In the genomic region with DNA sequence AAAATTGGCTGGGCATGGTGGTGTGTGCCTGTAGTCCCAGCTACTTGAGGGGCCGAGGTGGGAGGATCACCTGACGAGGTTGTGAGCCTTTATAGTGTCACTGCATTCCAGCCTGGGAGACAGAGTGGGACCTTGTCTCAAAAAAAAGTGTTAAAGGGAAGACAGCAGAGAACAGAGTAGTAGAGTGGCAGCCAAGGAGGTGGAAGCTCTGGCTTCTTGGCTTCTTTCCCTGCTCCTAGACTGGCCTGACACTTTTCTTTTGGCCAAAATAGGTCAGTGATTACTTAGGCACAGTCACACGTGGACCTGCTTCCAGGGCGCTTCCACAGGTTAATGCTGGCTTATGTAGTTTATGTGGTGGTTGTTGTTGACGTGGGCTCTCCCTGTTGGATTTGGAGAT, we compare ENCODE assay signal across 21 cellular contexts. TPM values are rescaled to one million over a fixed set of nuclear protein-coding genes. Genes with fewer than 3 reads are reported as not detected.
DNase-seq lines count a peak whose midpoint lies in the region; ATAC-seq, FAIRE-seq and TF ChIP-seq lines count a peak whose summit lies in the region.
"Had no signal": no experiment of that assay in that cellular context is flagged by ENCODE, and none has a peak within 500 bp of the region (broad histone marks: within the 10 kb centered on the region; RNA-seq: fewer than 3 reads in every experiment).

No MANE protein-coding gene starts in this region.

- H3K9ac ChIP-seq in trophoblast cell (ENCODE audit: low read length) = no peak overlapping the region
- H3K9ac ChIP-seq: KMS-11, neural progenitor cell had no signal

- ATAC-seq in CD8-positive, alpha-beta T cell = no peak
- no peak for ATAC-seq in effector memory CD8-positive, alpha-beta T cell (replicated peaks)
- ATAC-seq in HG02981 (IDR thresholded peaks at IDR 0.05; ENCODE audit: unreplicated experiment) = no peak

- H3K36me3 ChIP-seq in CD8-positive, alpha-beta T cell (ENCODE audit: insufficient read depth, low read length) = no peaks in the 10 kb centered on the region
- H3K36me3 ChIP-seq in trophoblast cell (ENCODE audit: control insufficient read depth in 1 of 2, insufficient read depth in 2 of 2, low read length in 2 of 2) = peaks cover 3 to 5% of the 10 kb centered on the region in 2 experiments
- H3K36me3 ChIP-seq: neural progenitor cell had no signal

- no peak overlapping the region for H4K12ac ChIP-seq in trophoblast cell (ENCODE audit: low read depth, low read length)

- WGBS in trophoblast cell (ENCODE audit: extremely low coverage, insufficient coverage, insufficient read length) = no CpG with 5 or more reads among the region's 5 CpGs

- H2BK12ac ChIP-seq in trophoblast cell (ENCODE audit: low read length) = no peak overlapping the region

- no peak overlapping the region for H2AFZ ChIP-seq in trophoblast cell (ENCODE audit: insufficient read depth, low read length, poor library complexity)
- H2AFZ ChIP-seq: neural progenitor cell had no signal

- CTCF ChIA-PET in CD8-positive, alpha-beta T cell (lab: Charles Lee) = interaction anchor here (1.4 kb wide), 1 partner anchor 10 kb away, joined by 3 read pairs; no protein-coding TSS in a partner anchor

- H3K27me3 ChIP-seq in CD8-positive, alpha-beta T cell (ENCODE audit: insufficient read depth, low read length) = no peaks in the 10 kb centered on the region
- no peaks in the 10 kb centered on the region for H3K27me3 ChIP-seq in trophoblast cell (ENCODE audit: insufficient read depth, low read length)
- H3K27me3 ChIP-seq: neural progenitor cell, stomach had no signal

- no peak overlapping the region for H3K4me2 ChIP-seq in trophoblast cell (ENCODE audit: low read length)
- H3K4me2 ChIP-seq: KMS-11, neural progenitor cell had no signal

- H4K8ac ChIP-seq in trophoblast cell (ENCODE audit: low read depth, low read length) = no peak overlapping the region

- H3K79me1 ChIP-seq in trophoblast cell (ENCODE audit: low read length) = peaks cover 11% of the 10 kb centered on the region

- POLR2A ChIA-PET in CD8-positive, alpha-beta T cell (lab: Charles Lee) = interaction anchor here (1.1 kb wide), 1 partner anchor 16 kb away, joined by 5 read pairs; no protein-coding TSS in a partner anchor

- H3K4me3 ChIP-seq in CD8-positive, alpha-beta T cell (ENCODE audit: low read depth, low read length) = no peak overlapping the region
- no peak overlapping the region for H3K4me3 ChIP-seq in LNCaP clone FGC (ENCODE audit: low read depth, low read length)
- no peak overlapping the region for H3K4me3 ChIP-seq in trophoblast cell (ENCODE audit: low read depth, low read length)
- H3K4me3 ChIP-seq: HAP-1, neural progenitor cell, stomach had no signal

- FAIRE-seq in HTR-8/SVneo (lab: Jason Lieb, UNC) = no peak
- FAIRE-seq: bronchial epithelial cell, G401.6, keratinocyte had no signal

- peak overlapping the region; percentile 14 for H3K4ac ChIP-seq in trophoblast cell (ENCODE audit: low read depth, low read length)

- no peak overlapping the region for H2AK5ac ChIP-seq in trophoblast cell (ENCODE audit: low read length)

- H3K27ac ChIP-seq in CD8-positive, alpha-beta T cell (ENCODE audit: low read depth, low read length) = no peak overlapping the region
- no peak overlapping the region for H3K27ac ChIP-seq in trophoblast cell (ENCODE audit: low read depth, low read length)
- H3K27ac ChIP-seq: KMS-11, neural progenitor cell, WERI-Rb-1 had no signal

- no peaks in the 10 kb centered on the region for H3K27me3 Mint-ChIP-seq in CD8-positive, alpha-beta T cell (ENCODE audit: low read depth)
- no peaks in the 10 kb centered on the region for H3K27me3 Mint-ChIP-seq in effector memory CD8-positive, alpha-beta T cell
- H3K27me3 Mint-ChIP-seq: activated CD4-positive, alpha-beta memory T cell treated with anti-CD3 and anti-CD28 coated beads for 36 hours; memory B cell had no signal

- peaks cover 35% of the 10 kb centered on the region for H3K36me3 Mint-ChIP-seq in CD8-positive, alpha-beta T cell
- H3K36me3 Mint-ChIP-seq in effector memory CD8-positive, alpha-beta T cell (ENCODE audit: insufficient read depth) = peaks cover 40% of the 10 kb centered on the region

- H4K91ac ChIP-seq in trophoblast cell (ENCODE audit: low read depth, low read length) = no peak overlapping the region

- H2BK5ac ChIP-seq in trophoblast cell (ENCODE audit: low read depth, low read length, poor library complexity) = no peak overlapping the region

- no peak for DNase-seq in CD8-positive, alpha-beta T cell
- peak; percentile 54 for DNase-seq in LNCaP clone FGC (ENCODE audit: low read depth)
- no peak for DNase-seq in effector memory CD8-positive, alpha-beta T cell
- DNase-seq in trophoblast cell = no peak
- DNase-seq in HTR-8/SVneo (ENCODE audit: insufficient read length, low spot score) = no peak
- no peak for DNase-seq in DMS 273 treated with DMSO at 0.1 percent for 48 hours (lab: John Stamatoyannopoulos, UW)
- DNase-seq: activated CD4-positive, alpha-beta memory T cell treated with anti-CD3 and anti-CD28 coated beads for 36 hours; NCI-H1092; NCI-H2081 treated with DMSO at 0.1 percent for 48 hours; NCI-H526; SHP77 treated with DMSO at 0.1 percent for 48 hours; stomach; WERI-Rb-1 had no signal

- no peak for TF ChIP-seq CTCF in CD8-positive, alpha-beta T cell (IDR thresholded peaks at IDR 0.05)
- no peak for TF ChIP-seq CTCF in LNCaP clone FGC (IDR thresholded peaks at IDR 0.05; ENCODE audit: control insufficient read depth, extremely low read depth, insufficient read depth)

- peaks cover 14% of the 10 kb centered on the region for H3K79me2 ChIP-seq in trophoblast cell (ENCODE audit: control insufficient read depth, insufficient read depth, low read length, poor library complexity)

- no peaks in the 10 kb centered on the region for H3K9me3 Mint-ChIP-seq in CD8-positive, alpha-beta T cell
- no peaks in the 10 kb centered on the region for H3K9me3 Mint-ChIP-seq in effector memory CD8-positive, alpha-beta T cell
- H3K9me3 Mint-ChIP-seq: activated CD4-positive, alpha-beta memory T cell treated with anti-CD3 and anti-CD28 coated beads for 36 hours; memory B cell; neural progenitor cell had no signal

- H3K4me3 Mint-ChIP-seq in CD8-positive, alpha-beta T cell = no peak overlapping the region
- peak overlapping the region; percentile 7 to 9 for H3K4me3 Mint-ChIP-seq in effector memory CD8-positive, alpha-beta T cell
- H3K4me3 Mint-ChIP-seq: activated CD4-positive, alpha-beta memory T cell treated with anti-CD3 and anti-CD28 coated beads for 36 hours; memory B cell had no signal

- no peaks in the 10 kb centered on the region for H3K9me3 ChIP-seq in CD8-positive, alpha-beta T cell (ENCODE audit: low read length)
- no peaks in the 10 kb centered on the region for H3K9me3 ChIP-seq in trophoblast cell (ENCODE audit: insufficient read depth, low read depth, low read length)
- H3K9me3 ChIP-seq: HAP-1, stomach had no signal

- H3K27ac Mint-ChIP-seq in CD8-positive, alpha-beta T cell = peak overlapping the region; percentile 12
- peak overlapping the region; percentile 45 to 71 for H3K27ac Mint-ChIP-seq in effector memory CD8-positive, alpha-beta T cell
- H3K27ac Mint-ChIP-seq: activated CD4-positive, alpha-beta memory T cell treated with anti-CD3 and anti-CD28 coated beads for 36 hours; neural progenitor cell had no signal

- H3K14ac ChIP-seq in trophoblast cell (ENCODE audit: low read length) = no peak overlapping the region

- H3K18ac ChIP-seq in trophoblast cell (ENCODE audit: low read length) = peak overlapping the region; percentile 38

- intact Hi-C loops in CD8-positive, alpha-beta T cell (cut with DNase I, micrococcal nuclease) = loop anchor here in 1 of 2 experiments (2.0 kb wide), 1 partner anchor 89 kb away; no protein-coding TSS in a partner anchor

- no peak overlapping the region for H3K23ac ChIP-seq in trophoblast cell (ENCODE audit: low read length)

- H3K4me1 Mint-ChIP-seq in CD8-positive, alpha-beta T cell (ENCODE audit: low read depth) = peaks cover 51% of the 10 kb centered on the region
- peaks cover 29 to 34% of the 10 kb centered on the region in 2 donors for H3K4me1 Mint-ChIP-seq in effector memory CD8-positive, alpha-beta T cell (ENCODE audit: low read depth in 2 of 2)

- H3K4me1 ChIP-seq in CD8-positive, alpha-beta T cell (ENCODE audit: insufficient read depth, low read length) = peaks cover 37% of the 10 kb centered on the region
- peaks cover 9 to 10% of the 10 kb centered on the region in 2 experiments for H3K4me1 ChIP-seq in trophoblast cell (ENCODE audit: control insufficient read depth in 1 of 2, insufficient read depth in 2 of 2, low read length in 2 of 2)

- H2BK120ac ChIP-seq in trophoblast cell (ENCODE audit: insufficient read depth, low read length, poor library complexity) = no peak overlapping the region

RNA-seq across cellular contexts. Expression of a gene that starts 3.2 kb away (rescaled TPM):
- total RNA-seq in CD8-positive, alpha-beta T cell = 10 to 100 TPM; 59.5 to 62.3 TPM
- 21.7 and 21.9 TPM in 2 replicates for polyA plus RNA-seq in trophoblast cell (2013)
